Comparison of ENCODE assay signal across 14 cellular contexts in the genomic region with DNA sequence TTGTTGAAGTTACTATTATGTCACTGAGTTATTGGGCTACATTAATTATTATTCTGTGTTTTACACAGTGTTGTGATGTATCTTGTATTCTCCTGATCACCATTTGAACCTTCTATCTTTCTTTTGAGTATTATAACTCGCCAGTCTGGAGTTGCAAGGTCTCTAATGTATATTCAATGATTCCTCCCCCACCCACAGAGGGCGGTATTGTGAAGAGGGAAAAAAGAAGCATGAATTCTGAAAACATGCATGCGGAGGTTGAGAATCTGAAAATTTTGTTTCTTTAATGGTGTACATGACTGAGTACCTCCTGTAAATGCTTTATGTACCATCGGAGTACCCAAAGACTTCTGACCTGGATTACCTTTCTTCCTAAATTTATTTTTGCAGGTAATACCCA.
DNase-seq lines count a peak whose midpoint lies in the region; ATAC-seq, FAIRE-seq and TF ChIP-seq lines count a peak whose summit lies in the region.
"Had no signal": no experiment of that assay in that cellular context is flagged by ENCODE, and none has a peak within 500 bp of the region (broad histone marks: within the 10 kb centered on the region; RNA-seq: fewer than 3 reads in every experiment).

No MANE protein-coding gene starts in this region.

- H3K4me3 Mint-ChIP-seq in mesothelial cell of epicardium, result no peak overlapping the region
- H3K4me3 Mint-ChIP-seq: activated naive CD8-positive, alpha-beta T cell treated with anti-CD3 and anti-CD28 coated beads, Interleukin-2, amount 10 ng/mL, durations not matched to agents 7 days and 5 days; natural killer cell; T-helper 17 cell had no signal

- TF ChIP-seq POLR2A in GM12892 (IDR thresholded peaks at IDR 0.05; ENCODE audit: low read depth, low read length), result no peak

- H3K4me1 Mint-ChIP-seq in mesothelial cell of epicardium, result peaks cover 3% of the 10 kb centered on the region
- H3K4me1 Mint-ChIP-seq: activated naive CD8-positive, alpha-beta T cell treated with anti-CD3 and anti-CD28 coated beads, Interleukin-2, amount 10 ng/mL, durations not matched to agents 7 days and 5 days; natural killer cell had no signal

- no peaks in the 10 kb centered on the region for H3K36me3 Mint-ChIP-seq in mesothelial cell of epicardium
- H3K36me3 Mint-ChIP-seq: activated naive CD8-positive, alpha-beta T cell treated with anti-CD3 and anti-CD28 coated beads, Interleukin-2, amount 10 ng/mL, durations not matched to agents 7 days and 5 days; natural killer cell had no signal

- ATAC-seq in HG02840 (IDR thresholded peaks at IDR 0.05; ENCODE audit: low FRiP score, unreplicated experiment), result no peak
- ATAC-seq: natural killer cell, T-helper 17 cell had no signal

- in situ Hi-C loops in SK-MEL-5 (cut with HindIII; ENCODE audit: low pct_unique_long_range_greater_than_20kb, low sequenced_read_pairs), result no loop called here

- no peak for FAIRE-seq in GM12892 (lab: Jason Lieb, UNC)

- peak; percentile 12 for TF ChIP-seq CTCF in mesothelial cell of epicardium (IDR thresholded peaks at IDR 0.05; ENCODE audit: unreplicated experiment)

- H3K9me3 Mint-ChIP-seq in mesothelial cell of epicardium, result no peaks in the 10 kb centered on the region
- H3K9me3 Mint-ChIP-seq: activated naive CD8-positive, alpha-beta T cell treated with anti-CD3 and anti-CD28 coated beads, Interleukin-2, amount 10 ng/mL, durations not matched to agents 7 days and 5 days; natural killer cell had no signal

- DNase-seq in NCI-H82 (lab: John Stamatoyannopoulos, UW), result peak; percentile 60
- no peak for DNase-seq in NCI-H82 treated with DMSO at 0.1 percent for 48 hours (lab: John Stamatoyannopoulos, UW; ENCODE audit: unreplicated experiment)
- peak; percentile 29 for DNase-seq in HT-29 (ENCODE audit: low spot score)
- DNase-seq in SK-MEL-5 (ENCODE audit: low read depth, low spot score), result peak; percentile 49
- no peak for DNase-seq in mesothelial cell of epicardium (ENCODE audit: low spot score in 2 of 2, unreplicated experiment in 2 of 2)
- no peak for DNase-seq in nucleus accumbens (lab: John Stamatoyannopoulos, UW)
- no peak for DNase-seq in GM12892 (ENCODE audit: insufficient read length)
- DNase-seq: activated naive CD8-positive, alpha-beta T cell treated with anti-CD3 and anti-CD28 coated beads, Interleukin-2, amount 10 ng/mL, durations not matched to agents 7 days and 5 days; kidney; natural killer cell; NK-92 treated with Interleukin-12 subunit alpha and Interleukin-12 subunit beta, amount 100 ng/mL, for 24 hours; T-helper 17 cell; tibial artery had no signal

- H3K27ac Mint-ChIP-seq in mesothelial cell of epicardium, result no peak overlapping the region
- H3K27ac Mint-ChIP-seq: activated naive CD8-positive, alpha-beta T cell treated with anti-CD3 and anti-CD28 coated beads, Interleukin-2, amount 10 ng/mL, durations not matched to agents 7 days and 5 days; natural killer cell; T-helper 17 cell had no signal

- H3K27me3 Mint-ChIP-seq in mesothelial cell of epicardium (ENCODE audit: low read depth), result no peaks in the 10 kb centered on the region
- H3K27me3 Mint-ChIP-seq: activated naive CD8-positive, alpha-beta T cell treated with anti-CD3 and anti-CD28 coated beads, Interleukin-2, amount 10 ng/mL, durations not matched to agents 7 days and 5 days had no signal

Comparison
In these comparisons a context has a peak if more than half of its experiments do, and no peak if none do; other contexts are left out.
1. DNase-seq: peak in NCI-H82 (single experiment), HT-29 (single experiment) and SK-MEL-5 (single experiment); none in NCI-H82 treated with DMSO at 0.1 percent for 48 hours (single experiment), mesothelial cell of epicardium (0 of 2), nucleus accumbens (0 of 56) and GM12892 (single experiment).